ENCODE assay signal across 10 cellular contexts in genomic region chr5:10201223-10201868, GRCh38. TPM values are rescaled to one million over a fixed set of nuclear protein-coding genes. Genes with fewer than 3 reads are reported as not detected.
DNase-seq lines count a peak whose midpoint lies in the region; ATAC-seq, FAIRE-seq and TF ChIP-seq lines count a peak whose summit lies in the region.
"Had no signal": no experiment of that assay in that cellular context is flagged by ENCODE, and none has a peak within 500 bp of the region (broad histone marks: within the 10 kb centered on the region; RNA-seq: fewer than 3 reads in every experiment).

No MANE protein-coding gene starts in this region.

- H3K4me2 ChIP-seq in endothelial cell of umbilical vein (ENCODE audit: insufficient read depth, low read length) (no peak overlapping the region), GM23248 (ENCODE audit: unreplicated experiment) (no peak overlapping the region)

- no peak for FAIRE-seq in endothelial cell of umbilical vein (lab: Jason Lieb, UNC)

- no peaks in the 10 kb centered on the region for H3K4me1 ChIP-seq in endothelial cell of umbilical vein (ENCODE audit: control insufficient read depth, extremely low read depth, insufficient read depth, low read length)
- no peaks in the 10 kb centered on the region for H3K4me1 ChIP-seq in psoas muscle
- no peaks in the 10 kb centered on the region for H3K4me1 ChIP-seq in GM23248 (ENCODE audit: insufficient read depth)

- H3K27me3 ChIP-seq in endothelial cell of umbilical vein (ENCODE audit: control insufficient read depth in 2 of 2, insufficient read depth in 2 of 2, low read length in 2 of 2), result no peaks in the 10 kb centered on the region
- H3K27me3 ChIP-seq in psoas muscle (ENCODE audit: insufficient read depth in 3 of 3, low read length in 2 of 3), result no peaks in the 10 kb centered on the region
- H3K27me3 ChIP-seq in GM23248 (replicated peaks; ENCODE audit: insufficient read depth), result no peaks in the 10 kb centered on the region

- H3K4me3 ChIP-seq in endothelial cell of umbilical vein (replicated peaks in 1 of 3; ENCODE audit: insufficient read depth in 1 of 3, low read depth in 1 of 3, low read length in 3 of 3) (no peak overlapping the region), psoas muscle (no peak overlapping the region), GM23248 (no peak overlapping the region)

- CTCF ChIA-PET in endothelial cell of umbilical vein (lab: Charles Lee), result interaction anchor here (0.8 kb wide), 1 partner anchor 48 kb away, joined by 3 read pairs; no protein-coding TSS in a partner anchor

- dilution Hi-C loops in endothelial cell of umbilical vein (cut with MboI; ENCODE audit: extremely low pct_ligation_motif_present, low sequenced_read_pairs), result no loop called here

- no peaks in the 10 kb centered on the region for H3K9me2 ChIP-seq in GM23248 (ENCODE audit: insufficient read depth)

- H3K27ac ChIP-seq in endothelial cell of umbilical vein (ENCODE audit: insufficient read depth, low read depth, low read length), result no peak overlapping the region
- H3K27ac ChIP-seq in psoas muscle, result no peak overlapping the region
- no peak overlapping the region for H3K27ac ChIP-seq in GM23248

- H4K20me1 ChIP-seq in endothelial cell of umbilical vein (replicated peaks; ENCODE audit: control insufficient read depth, extremely low read depth, insufficient read depth, low read length), result no peaks in the 10 kb centered on the region
- H4K20me1 ChIP-seq in GM23248 (ENCODE audit: insufficient read depth), result no peaks in the 10 kb centered on the region

- TF ChIP-seq CTCF in endothelial cell of umbilical vein (IDR thresholded peaks at IDR 0.05; ENCODE audit: extremely low read depth in 1 of 2, insufficient read depth in 1 of 2, low read depth in 1 of 2, low read length in 2 of 2), result peak; percentile 11 to 20
- TF ChIP-seq CTCF in psoas muscle (IDR thresholded peaks at IDR 0.05), result peak; percentile 4

- H3K9me3 ChIP-seq in endothelial cell of umbilical vein (replicated peaks; ENCODE audit: control insufficient read depth, insufficient read depth, low read length) (no peaks in the 10 kb centered on the region), psoas muscle (peaks cover 4% of the 10 kb centered on the region), GM23248 (ENCODE audit: low read depth) (peaks cover 4% of the 10 kb centered on the region)

- POLR2A ChIA-PET in endothelial cell of umbilical vein (lab: Charles Lee), result no interaction called here

- peak; percentile 36 for DNase-seq in SIG-M5 treated with dmso at 0.1 percent for 504 hours (lab: John Stamatoyannopoulos, UW; ENCODE audit: unreplicated experiment)
- DNase-seq in SIG-M5 (lab: John Stamatoyannopoulos, UW), result no peak
- peak; percentile 45 for DNase-seq in NCI-H748 treated with DMSO at 0.1 percent for 48 hours (lab: John Stamatoyannopoulos, UW)
- no peak for DNase-seq in endothelial cell of umbilical vein (ENCODE audit: low read depth, low spot score)
- DNase-seq in psoas muscle, result no peak
- no peak for DNase-seq in DMS114 treated with DMSO at 0.1 percent for 48 hours (lab: John Stamatoyannopoulos, UW; ENCODE audit: unreplicated experiment)
- no peak for DNase-seq in GM23248
- DNase-seq: activated naive CD8-positive, alpha-beta T cell treated with anti-CD3 and anti-CD28 coated beads, Interleukin-2, amount 10 ng/mL, durations not matched to agents 7 days and 5 days; CD4-positive, CD25-positive, alpha-beta regulatory T cell had no signal

- in situ Hi-C loops in GM23248 (cut with MboI), result no loop called here

- TF ChIP-seq POLR2A in endothelial cell of umbilical vein (IDR thresholded peaks at IDR 0.05; ENCODE audit: low read depth, low read length), result no peak

- no TSS peak for BruUV-seq in endothelial cell of umbilical vein (replicated peaks; lab: Mats Ljungman, UMichigan)

- no peaks in the 10 kb centered on the region for H3F3A ChIP-seq in GM23248 (ENCODE audit: insufficient read depth)

- H3K9me1 ChIP-seq in endothelial cell of umbilical vein (replicated peaks; ENCODE audit: control insufficient read depth, extremely low read depth, insufficient read depth, low read length), result no peaks in the 10 kb centered on the region

- H3K79me2 ChIP-seq in endothelial cell of umbilical vein (ENCODE audit: control insufficient read depth, insufficient read depth, low read length), result no peaks in the 10 kb centered on the region
- no peaks in the 10 kb centered on the region for H3K79me2 ChIP-seq in GM23248 (ENCODE audit: insufficient read depth)

- H3K36me3 ChIP-seq in endothelial cell of umbilical vein (ENCODE audit: control insufficient read depth in 2 of 2, extremely low read depth in 1 of 2, insufficient read depth in 2 of 2, low read length in 2 of 2) (no peaks in the 10 kb centered on the region), psoas muscle (ENCODE audit: insufficient read depth in 1 of 2, low read depth in 1 of 2) (no peaks in the 10 kb centered on the region), GM23248 (ENCODE audit: low read depth) (no peaks in the 10 kb centered on the region)

- no peak overlapping the region for H2AFZ ChIP-seq in endothelial cell of umbilical vein (ENCODE audit: low read depth, low read length)
- no peak overlapping the region for H2AFZ ChIP-seq in GM23248

- ATAC-seq in psoas muscle (no peak), HG02763 (IDR thresholded peaks at IDR 0.05; ENCODE audit: unreplicated experiment) (no peak)

- intact Hi-C loops in endothelial cell of umbilical vein (cut with micrococcal nuclease), result no loop called here
- intact Hi-C loops in psoas muscle (cut with DNase I), result no loop called here

- 40 to 47% (median 41%) methylated on average over 4 of the region's 4 CpGs for WGBS in psoas muscle, 3 donors
- 47 to 62% methylated on average over 2 to 4 of the region's 4 CpGs for WGBS in GM23248 (ENCODE audit: low coverage in 1 of 2, low lambda C conversion rate in 2 of 2, missing lambda C conversion rate in 2 of 2), 2 experiments

- H3K9ac ChIP-seq in endothelial cell of umbilical vein (replicated peaks; ENCODE audit: extremely low read depth, insufficient read depth, low read length), result no peak overlapping the region
- H3K9ac ChIP-seq in GM23248, result no peak overlapping the region

TF ChIP-seq in endothelial cell of umbilical vein, 7 proteins besides CTCF, POLR2A, EP300 and RAD21:
- TF ChIP-seq EZH2 (IDR thresholded peaks at IDR 0.05; ENCODE audit: borderline replicate concordance, low read depth, low read length, severe bottlenecking), result no peak
- no peak for TF ChIP-seq MYC (IDR thresholded peaks at IDR 0.05; ENCODE audit: low read depth, low read length)
- TF ChIP-seq JUN (IDR thresholded peaks at IDR 0.05; ENCODE audit: borderline replicate concordance, insufficient read depth, insufficient read length, low read depth), result no peak
- TF ChIP-seq POLR2AphosphoS5 (IDR thresholded peaks at IDR 0.05; ENCODE audit: insufficient read depth, low read depth, low read length), result no peak
- no peak for TF ChIP-seq MAX (IDR thresholded peaks at IDR 0.05; ENCODE audit: insufficient read depth, insufficient read length)
- no peak for TF ChIP-seq FOS (IDR thresholded peaks at IDR 0.05; ENCODE audit: borderline replicate concordance, insufficient read depth, low read length)
- no peak for TF ChIP-seq GATA2 (IDR thresholded peaks at IDR 0.05; ENCODE audit: insufficient read depth, insufficient read length, low read depth, low read length)
TF ChIP-seq in endothelial cell of umbilical vein: peak in this region for 0.

RNA-seq across cellular contexts. Expression of gene ATPSCKMT, which starts 48.3 kb away (rescaled TPM):
- 16.7 and 19.7 TPM in 2 replicates for total RNA-seq in endothelial cell of umbilical vein
- 11.4 and 25.4 TPM in 2 replicates for polyA plus RNA-seq in endothelial cell of umbilical vein
- 20.6 and 24.5 TPM in 2 replicates for polyA plus RNA-seq in endothelial cell of umbilical vein (2011; cell fraction: cytosol; rRNA removed)
- 18.4 and 26.1 TPM in 2 replicates for polyA plus RNA-seq in endothelial cell of umbilical vein (2011; cell fraction: nucleus; rRNA removed)
- 15.3 and 22.1 TPM in 2 replicates for polyA plus RNA-seq in endothelial cell of umbilical vein (2012)
- polyA minus RNA-seq in endothelial cell of umbilical vein, result 17.6 and 42.8 TPM in 2 replicates
- polyA minus RNA-seq in endothelial cell of umbilical vein (2011; cell fraction: cytosol; rRNA and poly(A)+ RNA removed), result 11.4 TPM
- 11.2 and 13.9 TPM in 2 replicates for polyA minus RNA-seq in endothelial cell of umbilical vein (2011; cell fraction: nucleus; rRNA and poly(A)+ RNA removed)
- total RNA-seq in psoas muscle, result 10 to 100 TPM in 1 of 4 donors, 1 to 10 TPM in 3; 7.6 to 16.7 (median 8.9) TPM
- 10 to 100 TPM in 2 of 3 donors, 1 to 10 TPM in 1; 9.3 to 26.1 (median 10.2) TPM for polyA plus RNA-seq in psoas muscle
- 15.3 and 16.8 TPM in 2 replicates for total RNA-seq in GM23248 (2014; rRNA removed; shearing (Covaris generic))
- 12.8 and 13.9 TPM in 2 replicates for polyA plus RNA-seq in GM23248 (2016; fragmentation: Nextera tagmentation; extraction: Ambion mirVana)

RNA-seq across cellular contexts. Expression of gene CCT5, which starts 48.7 kb away (rescaled TPM):
- total RNA-seq in endothelial cell of umbilical vein (323 and 343 TPM in 2 replicates), psoas muscle (100 to 1,000 TPM; 150 to 211 (median 197) TPM)
- polyA plus RNA-seq in endothelial cell of umbilical vein (232 and 386 TPM in 2 replicates), psoas muscle (100 to 1,000 TPM; 186 to 454 (median 287) TPM), GM23248 (2016; fragmentation: Nextera tagmentation; extraction: Ambion mirVana) (257 and 264 TPM in 2 replicates)
- 384 and 473 TPM in 2 replicates for polyA plus RNA-seq in endothelial cell of umbilical vein (2011; cell fraction: cytosol; rRNA removed)
- polyA plus RNA-seq in endothelial cell of umbilical vein (2011; cell fraction: nucleus; rRNA removed), result 299 and 391 TPM in 2 replicates
- 354 and 612 TPM in 2 replicates for polyA plus RNA-seq in endothelial cell of umbilical vein (2012)
- polyA minus RNA-seq in endothelial cell of umbilical vein, result 494 and 565 TPM in 2 replicates
- polyA minus RNA-seq in endothelial cell of umbilical vein (2011; cell fraction: cytosol; rRNA and poly(A)+ RNA removed), result 797 TPM
- polyA minus RNA-seq in endothelial cell of umbilical vein (2011; cell fraction: nucleus; rRNA and poly(A)+ RNA removed), result 116 and 138 TPM in 2 replicates
- total RNA-seq in GM23248 (2014; rRNA removed; shearing (Covaris generic)), result 301 and 392 TPM in 2 replicates

Comparison
In these comparisons a context has a peak if more than half of its experiments do, and no peak if none do; other contexts are left out.
1. DNase-seq: peak in SIG-M5 treated with dmso at 0.1 percent for 504 hours (single experiment) and NCI-H748 treated with DMSO at 0.1 percent for 48 hours (single experiment); none in SIG-M5 (single experiment), endothelial cell of umbilical vein (single experiment), psoas muscle (0 of 2), DMS114 treated with DMSO at 0.1 percent for 48 hours (single experiment) and GM23248 (single experiment).